In genomic region chr1:109322974-109323373, GRCh38 we compare ENCODE assay signal across 21 cellular contexts. TPM values are rescaled to one million over a fixed set of nuclear protein-coding genes. Genes with fewer than 3 reads are reported as not detected.
A peak's percentile ranks its signal among the peaks of the same experiment; 100 is the strongest.
DNase-seq lines count a peak whose midpoint lies in the region; ATAC-seq lines count a peak whose summit lies in the region.
"Had no signal": no experiment of that assay in that cellular context is flagged by ENCODE, and none has a peak within 500 bp of the region (broad histone marks: within the 10 kb centered on the region; RNA-seq: fewer than 3 reads in every experiment).

No MANE protein-coding gene starts in this region.

- ATAC-seq in left lobe of liver (no peak), GM18517 (IDR thresholded peaks at IDR 0.05; ENCODE audit: unreplicated experiment) (no peak)

- peak; percentile 5 for DNase-seq in left lobe of liver (ENCODE audit: low spot score)
- peak; percentile 65 for DNase-seq in superior temporal gyrus (ENCODE audit: extremely low spot score)
- no peak for DNase-seq in GDM1 (lab: John Stamatoyannopoulos, UW)
- no peak for DNase-seq in stimulated activated CD8-positive, alpha-beta memory T cell treated with anti-CD3 and anti-CD28 coated beads, Interleukin-4, amount 100 ng/mL, for 48 hours
- DNase-seq: BE2C; C1 segment of cervical spinal cord; CD4-positive, CD25-positive, alpha-beta regulatory T cell; CD8-positive, alpha-beta memory T cell; COR-L47; DMS 273 treated with DMSO at 0.1 percent for 48 hours; DMS53; DND-41; EL; GM23248; HCEC 1CT; IMR-90 had no signal

- H3K27ac ChIP-seq in angular gyrus (ENCODE audit: low read depth, low read length) = peak overlapping the region; percentile 81
- H3K27ac ChIP-seq: GM23248 had no signal

RNA-seq across cellular contexts. Expression of gene MYBPHL, which starts 16.2 kb away (rescaled TPM):
- total RNA-seq in left lobe of liver = not detected
- total RNA-seq: A172; CD4-positive, CD25-positive, alpha-beta regulatory T cell; CD8-positive, alpha-beta memory T cell; G401; GM23248; H4; IMR-90 had no signal

RNA-seq across cellular contexts. Expression of gene PSRC1, which starts 40.0 kb away (rescaled TPM):
- 0.63 TPM for total RNA-seq in left lobe of liver

Comparison
In these comparisons a context has a peak if more than half of its experiments do, and no peak if none do; other contexts are left out.
1. DNase-seq: peak in left lobe of liver (single experiment) and superior temporal gyrus (single experiment); none in GDM1 (single experiment) and stimulated activated CD8-positive, alpha-beta memory T cell treated with anti-CD3 and anti-CD28 coated beads, Interleukin-4, amount 100 ng/mL, for 48 hours (single experiment).